Comparison of ENCODE assay signal across 13 cellular contexts in the genomic region with DNA sequence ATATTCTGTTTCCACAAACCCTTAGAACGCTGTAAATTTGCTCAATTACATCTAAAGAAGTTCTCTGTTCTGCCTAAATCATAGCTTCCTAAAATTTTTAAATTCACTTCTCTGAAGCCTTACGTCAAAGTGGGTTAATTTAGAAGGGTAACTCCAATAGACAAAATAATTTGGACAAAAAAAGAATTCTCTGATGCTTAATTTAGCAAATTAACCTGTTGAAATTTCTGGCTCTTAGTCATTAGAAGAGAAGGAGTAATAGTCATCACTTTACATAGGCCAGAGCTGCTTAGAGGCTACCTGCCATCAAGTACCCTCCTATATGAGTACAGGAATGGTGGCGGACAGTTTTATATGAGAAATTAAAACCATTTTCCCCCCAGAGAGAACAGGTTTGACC. TPM values are rescaled to one million over a fixed set of nuclear protein-coding genes. Genes with fewer than 3 reads are reported as not detected.
A peak's percentile ranks its signal among the peaks of the same experiment; 100 is the strongest.
DNase-seq lines count a peak whose midpoint lies in the region; ATAC-seq and TF ChIP-seq lines count a peak whose summit lies in the region.
"Had no signal": no experiment of that assay in that cellular context is flagged by ENCODE, and none has a peak within 500 bp of the region (broad histone marks: within the 10 kb centered on the region; RNA-seq: fewer than 3 reads in every experiment).

No MANE protein-coding gene starts in this region.

- peaks cover 43% of the 10 kb centered on the region for H3K79me2 ChIP-seq in HCT116 (ENCODE audit: insufficient read depth, low read length)

- H3K36me3 Mint-ChIP-seq in MCF 10A (ENCODE audit: insufficient read depth, unreplicated experiment): peaks cover 30% of the 10 kb centered on the region
- H3K36me3 Mint-ChIP-seq in nephron (ENCODE audit: low read depth): no peaks in the 10 kb centered on the region
- peaks cover 33% of the 10 kb centered on the region for H3K36me3 Mint-ChIP-seq in activated CD8-positive, alpha-beta T cell treated with anti-CD3 and anti-CD28 coated beads for 36 hours (ENCODE audit: low read depth)

- no peak overlapping the region for H3K27ac ChIP-seq in AG04450 (ENCODE audit: low read depth, low read length)
- H3K27ac ChIP-seq in HCT116 (ENCODE audit: low read depth, low read length): no peak overlapping the region
- H3K27ac ChIP-seq: parathyroid adenoma had no signal

- H2AFZ ChIP-seq in HCT116 (ENCODE audit: low read depth, low read length, poor library complexity, severe bottlenecking): no peak overlapping the region
- H2AFZ ChIP-seq: parathyroid adenoma had no signal

- intact Hi-C loops in HCT116 (cut with micrococcal nuclease): loop anchor here (1.0 kb wide), 1 partner anchor 10 kb away; no protein-coding TSS in a partner anchor
- intact Hi-C loops in MCF 10A (cut with micrococcal nuclease): loop anchor here (5.0 to 10.0 kb wide), 2 partner anchors 53 to 644 kb away; no protein-coding TSS in a partner anchor
- intact Hi-C loops in activated CD8-positive, alpha-beta T cell treated with anti-CD3 and anti-CD28 coated beads for 36 hours (cut with micrococcal nuclease): no loop called here

- POLR2A ChIA-PET in AG04450 (lab: Yijun Ruan, JAX): interaction anchor here (1.4 to 2.2 kb wide), 3 partner anchors 99 to 340 kb away, joined by 4 to 9 read pairs (median 8); no protein-coding TSS in a partner anchor
- POLR2A ChIA-PET in HCT116 (lab: Charles Lee): interaction anchor here (1.2 kb wide), 1 partner anchor 122 kb away, joined by 4 read pairs; no protein-coding TSS in a partner anchor
- POLR2A ChIA-PET in MCF 10A (lab: Yijun Ruan, JAX): interaction anchor here (0.5 to 10.8 kb wide), 19 partner anchors 15 to 1395 kb away, joined by 3 to 113 read pairs (median 4); no protein-coding TSS in a partner anchor
- POLR2A ChIA-PET in activated CD8-positive, alpha-beta T cell treated with anti-CD3 and anti-CD28 coated beads for 36 hours (lab: Charles Lee): no interaction called here

- BruUV-seq in HCT116 (replicated peaks; lab: Mats Ljungman, UMichigan): no TSS peak
- no TSS peak for BruUV-seq in MCF 10A (replicated peaks; lab: Mats Ljungman, UMichigan)

- no peaks in the 10 kb centered on the region for H4K20me1 ChIP-seq in HCT116 (ENCODE audit: insufficient read depth)

- no peak for TF ChIP-seq CTCF in AG04450 (IDR thresholded peaks at IDR 0.05; ENCODE audit: low read depth, low read length)
- TF ChIP-seq CTCF in HCT116 (IDR thresholded peaks at IDR 0.05 in 2 of 3, conservative IDR thresholded peaks at IDR 0.05 in 1 of 3; ENCODE audit: borderline replicate concordance in 1 of 3, insufficient read depth in 1 of 3, low read depth in 2 of 3, low read length in 2 of 3): no peak
- TF ChIP-seq CTCF in MCF 10A (IDR thresholded peaks at IDR 0.05; ENCODE audit: unreplicated experiment): no peak
- no peak for TF ChIP-seq CTCF in nephron (IDR thresholded peaks at IDR 0.05; ENCODE audit: unreplicated experiment in 3 of 3)
- no peak for TF ChIP-seq CTCF in activated CD8-positive, alpha-beta T cell treated with anti-CD3 and anti-CD28 coated beads for 36 hours (IDR thresholded peaks at IDR 0.05)

- peak overlapping the region; percentile 100 for H3K4me3 ChIP-seq in AG04450 (ENCODE audit: low read depth, low read length)
- no peak overlapping the region for H3K4me3 ChIP-seq in HCT116 (replicated peaks in 1 of 2; ENCODE audit: low read depth in 1 of 2, low read length in 2 of 2)

- TF ChIP-seq POLR2A in HCT116 (IDR thresholded peaks at IDR 0.05; ENCODE audit: borderline replicate concordance, extremely low read depth, insufficient read depth, insufficient read length): no peak

- TF ChIP-seq RAD21 in HCT116 (IDR thresholded peaks at IDR 0.05; ENCODE audit: low read depth): no peak

- H3K9me2 ChIP-seq in HCT116 (ENCODE audit: insufficient read depth): no peaks in the 10 kb centered on the region

- no peaks in the 10 kb centered on the region for H3K9me3 Mint-ChIP-seq in MCF 10A (ENCODE audit: unreplicated experiment)
- no peaks in the 10 kb centered on the region for H3K9me3 Mint-ChIP-seq in nephron
- H3K9me3 Mint-ChIP-seq in activated CD8-positive, alpha-beta T cell treated with anti-CD3 and anti-CD28 coated beads for 36 hours: no peaks in the 10 kb centered on the region

- no peaks in the 10 kb centered on the region for H3K27me3 Mint-ChIP-seq in MCF 10A (ENCODE audit: insufficient read depth, unreplicated experiment)
- H3K27me3 Mint-ChIP-seq in nephron (ENCODE audit: low read depth): peaks cover 27% of the 10 kb centered on the region
- H3K27me3 Mint-ChIP-seq in activated CD8-positive, alpha-beta T cell treated with anti-CD3 and anti-CD28 coated beads for 36 hours: no peaks in the 10 kb centered on the region

- H3K27ac Mint-ChIP-seq in MCF 10A (ENCODE audit: low read depth, unreplicated experiment) (peak overlapping the region; percentile 28), nephron (peak overlapping the region in 1 of 3 experiments; percentile 21)
- no peak overlapping the region for H3K27ac Mint-ChIP-seq in activated CD8-positive, alpha-beta T cell treated with anti-CD3 and anti-CD28 coated beads for 36 hours

- peaks cover 57% of the 10 kb centered on the region for H3K4me1 Mint-ChIP-seq in MCF 10A (ENCODE audit: insufficient read depth, unreplicated experiment)
- peaks cover 42% of the 10 kb centered on the region for H3K4me1 Mint-ChIP-seq in nephron
- H3K4me1 Mint-ChIP-seq in activated CD8-positive, alpha-beta T cell treated with anti-CD3 and anti-CD28 coated beads for 36 hours (ENCODE audit: low read depth): peaks cover 52% of the 10 kb centered on the region

- H3K36me3 ChIP-seq in HCT116 (ENCODE audit: control insufficient read depth in 1 of 2, insufficient read depth in 2 of 2, low read length in 2 of 2): no peaks in the 10 kb centered on the region

- RAD21 ChIA-PET in HCT116 (lab: Charles Lee; ENCODE audit: low non-redundant PET in 1 of 2, low total read pairs in 2 of 2, uncharacterized antibody in 2 of 2, unreplicated experiment in 2 of 2): no interaction called here

- DNase-seq in AG04450 (ENCODE audit: low read depth, low spot score) (no peak), HCT116 (ENCODE audit: low read depth, low spot score) (no peak), MCF 10A (ENCODE audit: unreplicated experiment) (no peak), NCI-H1417 treated with DMSO at 0.1 percent for 48 hours (lab: John Stamatoyannopoulos, UW) (no peak)
- no peak for DNase-seq in activated CD8-positive, alpha-beta T cell treated with anti-CD3 and anti-CD28 coated beads for 36 hours
- DNase-seq: activated CD4-positive, alpha-beta T cell treated with anti-CD3 and anti-CD28 coated beads for 1 hour; amygdala; kidney glomerular epithelial cell had no signal

- no peak overlapping the region for H3K9ac ChIP-seq in HCT116 (ENCODE audit: low read length)
- H3K9ac ChIP-seq: parathyroid adenoma had no signal

- no peak for ATAC-seq in HCT116
- ATAC-seq in HG02938 (IDR thresholded peaks at IDR 0.05; ENCODE audit: unreplicated experiment): no peak
- ATAC-seq in HG02970 (IDR thresholded peaks at IDR 0.05; ENCODE audit: low FRiP score, unreplicated experiment): no peak
- no peak for ATAC-seq in activated CD8-positive, alpha-beta T cell treated with anti-CD3 and anti-CD28 coated beads for 36 hours
- ATAC-seq: esophagus mucosa had no signal

- peaks cover 6% of the 10 kb centered on the region; the same call in 1 of the 2 replicates for H3K9me3 ChIP-seq in AG04450 (ENCODE audit: control insufficient read depth, insufficient read depth, low read length)
- no peaks in the 10 kb centered on the region for H3K9me3 ChIP-seq in HCT116 (ENCODE audit: control insufficient read depth in 1 of 2, insufficient read depth in 1 of 2, low read depth in 1 of 2, low read length in 2 of 2)

- H3K4me1 ChIP-seq in HCT116 (ENCODE audit: control insufficient read depth in 1 of 2, insufficient read depth in 2 of 2, low read length in 2 of 2): peaks cover 11 to 35% of the 10 kb centered on the region in 2 experiments

- no peaks in the 10 kb centered on the region for H3K27me3 ChIP-seq in AG04450 (ENCODE audit: control insufficient read depth, insufficient read depth, low read length)
- H3K27me3 ChIP-seq in HCT116 (ENCODE audit: insufficient read depth, low read length): no peaks in the 10 kb centered on the region

- CTCF ChIA-PET in AG04450 (lab: Charles Lee): interaction anchor here (0.8 to 4.1 kb wide), 2 partner anchors 340 to 378 kb away, joined by 3 to 18 read pairs; no protein-coding TSS in a partner anchor
- CTCF ChIA-PET in HCT116 (lab: Charles Lee): no interaction called here
- CTCF ChIA-PET in MCF 10A (lab: Yijun Ruan, JAX): interaction anchor here (0.6 to 8.1 kb wide), 12 partner anchors 9 to 379 kb away, joined by 3 to 95 read pairs (median 4); no protein-coding TSS in a partner anchor
- CTCF ChIA-PET in activated CD8-positive, alpha-beta T cell treated with anti-CD3 and anti-CD28 coated beads for 36 hours (lab: Charles Lee): interaction anchor here (1.1 to 1.7 kb wide), 4 partner anchors 80 to 379 kb away, joined by 3 to 4 read pairs (median 4); no protein-coding TSS in a partner anchor

- H3K4me3 Mint-ChIP-seq in MCF 10A (ENCODE audit: unreplicated experiment) (peak overlapping the region; percentile 90), nephron (peak overlapping the region in 2 of 3 experiments; percentile 21 to 42)
- H3K4me3 Mint-ChIP-seq in activated CD8-positive, alpha-beta T cell treated with anti-CD3 and anti-CD28 coated beads for 36 hours: no peak overlapping the region

- peak overlapping the region; percentile 30; the same call in 1 of the 2 replicates for H3K4me2 ChIP-seq in HCT116 (ENCODE audit: low read length)

TF ChIP-seq in HCT116, 20 proteins besides CTCF, POLR2A, EP300 and RAD21 (continues in another document):
- TF ChIP-seq ZNF274 (IDR thresholded peaks at IDR 0.05; ENCODE audit: low read depth, low read length) (no peak), POLR2AphosphoS5 (IDR thresholded peaks at IDR 0.05; ENCODE audit: low read depth, low read length) (no peak), EZH2phosphoT487 (IDR thresholded peaks at IDR 0.05; ENCODE audit: borderline replicate concordance) (no peak), SIN3A (IDR thresholded peaks at IDR 0.05; ENCODE audit: low read depth) (no peak), ZFX (IDR thresholded peaks at IDR 0.05) (no peak)
- TF ChIP-seq, protein P1, sequence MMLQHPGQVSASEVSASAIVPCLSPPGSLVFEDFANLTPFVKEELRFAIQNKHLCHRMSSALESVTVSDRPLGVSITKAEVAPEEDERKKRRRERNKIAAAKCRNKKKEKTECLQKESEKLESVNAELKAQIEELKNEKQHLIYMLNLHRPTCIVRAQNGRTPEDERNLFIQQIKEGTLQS (IDR thresholded peaks at IDR 0.05): no peak
- TF ChIP-seq, protein P2, sequence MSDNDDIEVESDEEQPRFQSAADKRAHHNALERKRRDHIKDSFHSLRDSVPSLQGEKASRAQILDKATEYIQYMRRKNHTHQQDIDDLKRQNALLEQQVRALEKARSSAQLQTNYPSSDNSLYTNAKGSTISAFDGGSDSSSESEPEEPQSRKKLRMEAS (IDR thresholded peaks at IDR 0.05): no peak

RNA-seq across cellular contexts. Expression of a gene that starts 3.8 kb away (rescaled TPM):
- polyA plus RNA-seq in AG04450 (2011; rRNA removed): 99.7 and 131 TPM in 2 replicates
- polyA minus RNA-seq in AG04450 (2011; rRNA and poly(A)+ RNA removed): 129 and 188 TPM in 2 replicates
- total RNA-seq in HCT116 (2021; ENCODE audit: unreplicated experiment) (29.8 TPM), MCF 10A (2022) (144 and 147 TPM in 2 replicates)
- polyA plus RNA-seq in HCT116 (2012): 11.8 and 11.9 TPM in 2 replicates
- 10 to 100 TPM; 39.7 to 46.3 TPM for total RNA-seq in activated CD8-positive, alpha-beta T cell treated with anti-CD3 and anti-CD28 coated beads for 36 hours
